8 cellular contexts compared by ENCODE assay signal in the genomic region with DNA sequence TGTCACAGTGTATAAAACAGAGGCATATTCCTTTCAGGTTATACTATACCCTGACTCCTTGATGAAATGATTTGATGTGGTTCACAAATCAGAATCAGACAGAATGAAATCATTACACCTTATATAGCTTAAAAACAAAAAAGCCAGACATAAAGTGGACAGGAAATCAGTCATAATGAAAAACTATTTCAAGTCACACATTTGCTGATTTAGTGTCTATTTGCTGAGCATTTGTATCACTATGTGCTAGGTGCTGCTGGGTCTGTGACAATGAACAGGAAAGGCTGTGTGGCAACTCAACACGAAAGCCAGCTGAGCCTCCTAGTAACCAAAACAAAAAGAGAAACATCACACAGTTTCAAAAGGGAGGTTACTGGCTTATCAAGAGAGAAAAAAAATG.
DNase-seq lines count a peak whose midpoint lies in the region; ATAC-seq and TF ChIP-seq lines count a peak whose summit lies in the region.

No MANE protein-coding gene starts in this region.

- TF ChIP-seq CTCF in HL-60 (IDR thresholded peaks at IDR 0.05; ENCODE audit: insufficient read depth, low read length) (no peak), choroid plexus epithelial cell (conservative IDR thresholded peaks at IDR 0.05; ENCODE audit: low read depth, low read length) (no peak), RWPE1 (conservative IDR thresholded peaks at IDR 0.05; ENCODE audit: low read depth) (no peak)

- peak; percentile 5 to 11 for DNase-seq in HL-60 (ENCODE audit: low read depth in 1 of 2, low spot score in 1 of 2)
- DNase-seq in choroid plexus epithelial cell (ENCODE audit: low read depth): peak; percentile 80
- DNase-seq in stimulated activated CD8-positive, alpha-beta memory T cell treated with anti-CD3 and anti-CD28 coated beads, Interleukin-4, amount 100 ng/mL, for 48 hours: peak; percentile 27
- DNase-seq in NCI-H1694 treated with DMSO at 0.1 percent for 48 hours (lab: John Stamatoyannopoulos, UW): no peak
- DNase-seq in RWPE1 (ENCODE audit: low spot score): no peak
- no peak for DNase-seq in erythroblast (lab: John Stamatoyannopoulos, UW)

- no peaks in the 10 kb centered on the region for H3K27me3 ChIP-seq in HL-60 (ENCODE audit: insufficient read depth, poor library complexity, severe bottlenecking)

- TF ChIP-seq POLR2A in erythroblast (IDR thresholded peaks at IDR 0.05; ENCODE audit: low read length): no peak

- CTCF ChIA-PET in RWPE1 (lab: Yijun Ruan, JAX): interaction anchor here (0.6 to 1.0 kb wide), 3 partner anchors 13 to 109 kb away, joined by 3 read pairs; no protein-coding TSS in a partner anchor

- H3K27ac ChIP-seq in HL-60 (replicated peaks) (0 out of 2 replicates have a peak overlapping the region, but pooled peaks have one; percentile 18), RWPE1 (no peak overlapping the region)

- POLR2A ChIA-PET in RWPE1 (lab: Yijun Ruan, JAX; ENCODE audit: low non-redundant PET): no interaction called here

- H3K4me3 ChIP-seq in HL-60 (replicated peaks; ENCODE audit: insufficient read depth, low read length) (no peak overlapping the region), choroid plexus epithelial cell (ENCODE audit: low read depth, low read length) (no peak overlapping the region)

- ATAC-seq in GM18499 (IDR thresholded peaks at IDR 0.05; ENCODE audit: insufficient read depth, unreplicated experiment) (peak; percentile 95), GM21515 (IDR thresholded peaks at IDR 0.05; ENCODE audit: unreplicated experiment) (peak; percentile 96)

Comparison
In these comparisons a context has a peak if more than half of its experiments do, and no peak if none do; other contexts are left out.
1. DNase-seq: peak in HL-60 (2 of 2), choroid plexus epithelial cell (single experiment) and stimulated activated CD8-positive, alpha-beta memory T cell treated with anti-CD3 and anti-CD28 coated beads, Interleukin-4, amount 100 ng/mL, for 48 hours (single experiment); none in NCI-H1694 treated with DMSO at 0.1 percent for 48 hours (single experiment), RWPE1 (single experiment) and erythroblast (0 of 2).